In genomic region chr16:4517812-4518211, GRCh38 we compare ENCODE assay signal across 9 cellular contexts. TPM values are rescaled to one million over a fixed set of nuclear protein-coding genes. Genes with fewer than 3 reads are reported as not detected.
A peak's percentile ranks its signal among the peaks of the same experiment; 100 is the strongest.
DNase-seq lines count a peak whose midpoint lies in the region; ATAC-seq and TF ChIP-seq lines count a peak whose summit lies in the region.
"Had no signal": no experiment of that assay in that cellular context is flagged by ENCODE, and none has a peak within 500 bp of the region (broad histone marks: within the 10 kb centered on the region; RNA-seq: fewer than 3 reads in every experiment).

No MANE protein-coding gene starts in this region.

- H3K27ac ChIP-seq in ascending aorta: no peak overlapping the region

- H3K36me3 ChIP-seq in ascending aorta: peaks cover 3 to 4% of the 10 kb centered on the region in 2 donors

- H3K9me3 ChIP-seq in ascending aorta: no peaks in the 10 kb centered on the region

- H3K27me3 ChIP-seq in ascending aorta: no peaks in the 10 kb centered on the region

- peak; percentile 34 to 57 (median 39) for TF ChIP-seq CTCF in ascending aorta (IDR thresholded peaks at IDR 0.05)

- H3K4me3 ChIP-seq in ascending aorta: no peak overlapping the region

- ATAC-seq in left lobe of liver (peak; percentile 62), GM18498 (IDR thresholded peaks at IDR 0.05; ENCODE audit: unreplicated experiment) (no peak), sciatic nerve (no peak), GM19395 (IDR thresholded peaks at IDR 0.05; ENCODE audit: unreplicated experiment) (no peak)

- intact Hi-C loops in ascending aorta (cut with DNase I) (no loop called here), sciatic nerve (cut with DNase I) (no loop called here)

- DNase-seq in GDM1 (lab: John Stamatoyannopoulos, UW): peak; percentile 29
- DNase-seq in NAMALWA (ENCODE audit: low spot score): peak; percentile 46
- no peak for DNase-seq in ascending aorta (ENCODE audit: low spot score in 2 of 2)
- no peak for DNase-seq in left lobe of liver (ENCODE audit: low spot score)
- no peak for DNase-seq in sciatic nerve (ENCODE audit: low spot score)
- no peak for DNase-seq in activated CD4-positive, alpha-beta T cell treated with anti-CD3 and anti-CD28 coated beads, Interleukin-2, amount 50 U/mL, for 1 hour
- DNase-seq: T-cell had no signal

- H3K4me1 ChIP-seq in ascending aorta: peaks cover 15 to 20% of the 10 kb centered on the region in 2 donors

RNA-seq across cellular contexts. Expression of gene CDIP1, which starts 20.8 kb away (rescaled TPM):
- 36.9 TPM for total RNA-seq in ascending aorta
- 17.5 TPM for total RNA-seq in left lobe of liver
- total RNA-seq in sciatic nerve: 40.6 TPM

RNA-seq across cellular contexts. Expression of gene C16orf96, which starts 38.3 kb away (rescaled TPM):
- total RNA-seq in ascending aorta (not detected), left lobe of liver (0.38 TPM), sciatic nerve (0.22 TPM)

RNA-seq across cellular contexts. Expression of gene HMOX2, which starts 41.6 kb away (rescaled TPM):
- total RNA-seq in ascending aorta (36.7 TPM), left lobe of liver (44.9 TPM), sciatic nerve (26.3 TPM)

RNA-seq across cellular contexts. Expression of gene NMRAL1, which starts 43.4 kb away (rescaled TPM):
- total RNA-seq in ascending aorta: 48.6 TPM
- 38.3 TPM for total RNA-seq in left lobe of liver
- 32.8 TPM for total RNA-seq in sciatic nerve

Comparison
In these comparisons a context has a peak if more than half of its experiments do, and no peak if none do; other contexts are left out.
1. DNase-seq: peak in GDM1 (single experiment) and NAMALWA (single experiment); none in ascending aorta (0 of 2), left lobe of liver (single experiment), sciatic nerve (single experiment) and activated CD4-positive, alpha-beta T cell treated with anti-CD3 and anti-CD28 coated beads, Interleukin-2, amount 50 U/mL, for 1 hour (single experiment).